8 cellular contexts compared by ENCODE assay signal in genomic region chr15:74776851-74777768, GRCh38. TPM values are rescaled to one million over a fixed set of nuclear protein-coding genes. Genes with fewer than 3 reads are reported as not detected.
A peak's percentile ranks its signal among the peaks of the same experiment; 100 is the strongest.
DNase-seq lines count a peak whose midpoint lies in the region; ATAC-seq and TF ChIP-seq lines count a peak whose summit lies in the region.

No MANE protein-coding gene starts in this region.

- H3K27me3 ChIP-seq in DND-41 (ENCODE audit: insufficient read depth, low read length, poor library complexity): no peaks in the 10 kb centered on the region
- no peaks in the 10 kb centered on the region for H3K27me3 ChIP-seq in mesendoderm (ENCODE audit: insufficient read depth, low read length, poor library complexity)
- no peaks in the 10 kb centered on the region for H3K27me3 ChIP-seq in brain microvascular endothelial cell (replicated peaks)

- no peak overlapping the region for H2BK120ac ChIP-seq in mesendoderm (ENCODE audit: low read depth, low read length)

- peak overlapping the region; percentile 48 for H3K4me2 ChIP-seq in DND-41 (ENCODE audit: insufficient read depth, low read length)
- no peak overlapping the region for H3K4me2 ChIP-seq in mesendoderm (ENCODE audit: low read length)

- no CpG with 5 or more reads among the region's 13 CpGs for WGBS in mesendoderm (ENCODE audit: extremely low coverage, insufficient coverage, low lambda C conversion rate)

- H3K23ac ChIP-seq in mesendoderm (ENCODE audit: low read length): no peak overlapping the region

- no peak overlapping the region for H2AK5ac ChIP-seq in mesendoderm (ENCODE audit: low read length)

- peak overlapping the region; percentile 95 to 98 for H3K27ac Mint-ChIP-seq in activated naive CD4-positive, alpha-beta T cell treated with anti-CD3 and anti-CD28 coated beads, Interleukin-2, amount 50 U/mL, for 72 hours

- peak overlapping the region; percentile 52 for H3K9ac ChIP-seq in DND-41 (ENCODE audit: low read depth, low read length)
- no peak overlapping the region for H3K9ac ChIP-seq in mesendoderm (ENCODE audit: low read length)

- peak overlapping the region; percentile 7 for H3K18ac ChIP-seq in mesendoderm (ENCODE audit: low read length)

- H3K56ac ChIP-seq in mesendoderm (ENCODE audit: low read length): peak overlapping the region; percentile 78

- TF ChIP-seq CTCF in DND-41 (IDR thresholded peaks at IDR 0.05; ENCODE audit: borderline replicate concordance, extremely low read depth, low read length, poor library complexity, severe bottlenecking) (no peak), brain microvascular endothelial cell (IDR thresholded peaks at IDR 0.05; ENCODE audit: low read depth, low read length, missing control alignments) (no peak)

- H3K9me3 Mint-ChIP-seq in activated naive CD4-positive, alpha-beta T cell treated with anti-CD3 and anti-CD28 coated beads, Interleukin-2, amount 50 U/mL, for 72 hours: no peaks in the 10 kb centered on the region

- peak overlapping the region; percentile 73 for H3K4ac ChIP-seq in mesendoderm (ENCODE audit: low read depth, low read length)

- peak overlapping the region; percentile 5 for H2BK5ac ChIP-seq in mesendoderm (ENCODE audit: low read length)

- H4K8ac ChIP-seq in mesendoderm (ENCODE audit: low read depth, low read length): no peak overlapping the region

- peak overlapping the region in 1 of 2 experiments; percentile 17; a peak in 1 of 4 replicates for H3K4me3 ChIP-seq in DND-41 (ENCODE audit: low read depth in 1 of 2, low read length in 2 of 2)
- H3K4me3 ChIP-seq in mesendoderm (ENCODE audit: low read length): no peak overlapping the region
- no peak overlapping the region for H3K4me3 ChIP-seq in brain microvascular endothelial cell (ENCODE audit: low read depth, low read length)

- no peaks in the 10 kb centered on the region for H3K79me1 ChIP-seq in mesendoderm (ENCODE audit: low read length)

- no peak overlapping the region for H2BK15ac ChIP-seq in mesendoderm (replicated peaks; ENCODE audit: low read depth)

- H3K27ac ChIP-seq in DND-41 (ENCODE audit: low read length): peak overlapping the region; percentile 95
- peak overlapping the region; percentile 98 for H3K27ac ChIP-seq in mesendoderm (ENCODE audit: low read depth, low read length)
- no peak overlapping the region for H3K27ac ChIP-seq in brain microvascular endothelial cell

- H3K4me1 ChIP-seq in DND-41 (ENCODE audit: insufficient read depth, low read length): peaks cover 60% of the 10 kb centered on the region
- H3K4me1 ChIP-seq in mesendoderm (ENCODE audit: control insufficient read depth, low read depth, low read length): peaks cover 21% of the 10 kb centered on the region

- ATAC-seq in DND-41 (ENCODE audit: insufficient read depth, low read depth) (peak; percentile 78), GM21786 (IDR thresholded peaks at IDR 0.05; ENCODE audit: unreplicated experiment) (peak; percentile 47), HG03025 (IDR thresholded peaks at IDR 0.05; ENCODE audit: low FRiP score, unreplicated experiment) (no peak)
- peak; percentile 44 to 54 for ATAC-seq in activated naive CD4-positive, alpha-beta T cell treated with anti-CD3 and anti-CD28 coated beads, Interleukin-2, amount 50 U/mL, for 72 hours

- DNase-seq in DND-41 (peak; percentile 82), RPMI7951 (ENCODE audit: low read depth) (peak; percentile 27), mesendoderm (peak; percentile 96), brain microvascular endothelial cell (no peak), NCI-H2227 (lab: John Stamatoyannopoulos, UW; ENCODE audit: unreplicated experiment) (no peak)
- peak in 1 of 2 donors; percentile 73 for DNase-seq in activated naive CD4-positive, alpha-beta T cell treated with anti-CD3 and anti-CD28 coated beads, Interleukin-2, amount 50 U/mL, for 72 hours (ENCODE audit: low spot score in 2 of 2)

- peaks cover 8% of the 10 kb centered on the region; the same call in 1 of the 2 replicates for H4K20me1 ChIP-seq in DND-41 (ENCODE audit: insufficient read depth, low read length)

- in situ Hi-C loops in brain microvascular endothelial cell (cut with HindIII; ENCODE audit: low pct_ligation_motif_present, low sequenced_read_pairs): no loop called here

- peak overlapping the region; percentile 41; the same call in 1 of the 2 replicates for H2AFZ ChIP-seq in DND-41 (ENCODE audit: low read depth, low read length)

- H3K79me2 ChIP-seq in DND-41 (ENCODE audit: insufficient read depth, low read length) (peaks cover 6% of the 10 kb centered on the region), mesendoderm (ENCODE audit: control insufficient read depth, insufficient read depth, low read length) (no peaks in the 10 kb centered on the region)

- no peaks in the 10 kb centered on the region for H3K36me3 ChIP-seq in DND-41 (ENCODE audit: insufficient read depth, low read length)
- H3K36me3 ChIP-seq in mesendoderm (ENCODE audit: control insufficient read depth, insufficient read depth, low read length): no peaks in the 10 kb centered on the region
- H3K36me3 ChIP-seq in brain microvascular endothelial cell (replicated peaks): no peaks in the 10 kb centered on the region

- peaks cover 5 to 8% of the 10 kb centered on the region in 2 donors for H3K36me3 Mint-ChIP-seq in activated naive CD4-positive, alpha-beta T cell treated with anti-CD3 and anti-CD28 coated beads, Interleukin-2, amount 50 U/mL, for 72 hours

- H3K9me3 ChIP-seq in DND-41 (ENCODE audit: insufficient read depth, low read length, severe bottlenecking): no peaks in the 10 kb centered on the region

- no peak overlapping the region for H4K5ac ChIP-seq in mesendoderm (ENCODE audit: low read length)

RNA-seq across cellular contexts. Expression of gene CSK, which starts 4.8 kb away (rescaled TPM):
- total RNA-seq in RPMI7951 (2014; rRNA removed; shearing (Covaris generic)): 21.4 and 24.6 TPM in 2 replicates
- 100 to 1,000 TPM; 231 to 297 TPM for total RNA-seq in activated naive CD4-positive, alpha-beta T cell treated with anti-CD3 and anti-CD28 coated beads, Interleukin-2, amount 50 U/mL, for 72 hours
- 26.0 TPM for polyA plus RNA-seq in mesendoderm (2013, experiment 1 of 2)
- 26.9 TPM for polyA plus RNA-seq in mesendoderm (2013, experiment 2 of 2)

RNA-seq across cellular contexts. Expression of gene CYP1A2, which starts 28.5 kb away (rescaled TPM):
- total RNA-seq in RPMI7951 (2014; rRNA removed; shearing (Covaris generic)): not detected in 2 replicates
- not detected for total RNA-seq in activated naive CD4-positive, alpha-beta T cell treated with anti-CD3 and anti-CD28 coated beads, Interleukin-2, amount 50 U/mL, for 72 hours
- not detected for polyA plus RNA-seq in mesendoderm (2013, experiment 1 of 2)
- polyA plus RNA-seq in mesendoderm (2013, experiment 2 of 2): not detected

RNA-seq across cellular contexts. Expression of gene LMAN1L, which starts 35.5 kb away (rescaled TPM):
- not detected in 2 replicates for total RNA-seq in RPMI7951 (2014; rRNA removed; shearing (Covaris generic))
- total RNA-seq in activated naive CD4-positive, alpha-beta T cell treated with anti-CD3 and anti-CD28 coated beads, Interleukin-2, amount 50 U/mL, for 72 hours: 1 to 10 TPM in 1 of 2 donors, under 1 TPM in 1; 0.27 to 1.1 TPM
- polyA plus RNA-seq in mesendoderm (2013, experiment 1 of 2): not detected
- polyA plus RNA-seq in mesendoderm (2013, experiment 2 of 2): not detected

RNA-seq across cellular contexts. Expression of gene CPLX3, which starts 49.3 kb away (rescaled TPM):
- not detected in 2 replicates for total RNA-seq in RPMI7951 (2014; rRNA removed; shearing (Covaris generic))
- total RNA-seq in activated naive CD4-positive, alpha-beta T cell treated with anti-CD3 and anti-CD28 coated beads, Interleukin-2, amount 50 U/mL, for 72 hours: under 1 TPM in 1 of 2 donors, not detected in 1; 0.25 TPM
- 0.22 TPM for polyA plus RNA-seq in mesendoderm (2013, experiment 1 of 2)
- polyA plus RNA-seq in mesendoderm (2013, experiment 2 of 2): 0.24 TPM

RNA-seq across cellular contexts. Expression of gene CYP1A1, which starts 51.8 kb away (rescaled TPM):
- 1.3 and 1.4 TPM in 2 replicates for total RNA-seq in RPMI7951 (2014; rRNA removed; shearing (Covaris generic))
- total RNA-seq in activated naive CD4-positive, alpha-beta T cell treated with anti-CD3 and anti-CD28 coated beads, Interleukin-2, amount 50 U/mL, for 72 hours: 10 to 100 TPM in 1 of 2 donors, 1 to 10 TPM in 1; 2.1 to 11.4 TPM
- 0.01 TPM for polyA plus RNA-seq in mesendoderm (2013, experiment 1 of 2)
- 0.03 TPM for polyA plus RNA-seq in mesendoderm (2013, experiment 2 of 2)

Comparison
In these comparisons a context has a peak if more than half of its experiments do, and no peak if none do; other contexts are left out.
1. DNase-seq: peak in DND-41 (single experiment), RPMI7951 (single experiment) and mesendoderm (single experiment); none in brain microvascular endothelial cell (single experiment) and NCI-H2227 (single experiment).